In genomic region chrX:70133303-70134115, GRCh38 we compare ENCODE assay signal across 8 cellular contexts. TPM values are rescaled to one million over a fixed set of nuclear protein-coding genes. Genes with fewer than 3 reads are reported as not detected.
DNase-seq lines count a peak whose midpoint lies in the region; ATAC-seq and TF ChIP-seq lines count a peak whose summit lies in the region.

Gene IGBP1, plus strand, starts transcription at chrX:70133447. Its CDS starts 501 bp downstream, at chrX:70133948.

- peak; percentile 73 to 76 for DNase-seq in AML-193 (lab: John Stamatoyannopoulos, UW)
- DNase-seq in NCI-H446 (lab: John Stamatoyannopoulos, UW), result peak; percentile 63 to 79
- peak; percentile 60 for DNase-seq in activated CD4-positive, CD25-positive, alpha-beta regulatory T cell treated with anti-CD3 and anti-CD28 coated beads, Interleukin-2, amount 50 U/mL, for 72 hours
- DNase-seq in cerebellum (ENCODE audit: low spot score), result peak; percentile 80
- peak; percentile 61 for DNase-seq in kidney epithelial cell (ENCODE audit: low read depth)
- peak; percentile 44 to 58 for DNase-seq in stimulated activated CD4-positive, alpha-beta T cell treated with anti-CD3 and anti-CD28 coated beads, Interleukin-15, amount 100 ng/mL, for 48 hours (ENCODE audit: low read depth in 2 of 2)

- H3K4me3 ChIP-seq in kidney epithelial cell (ENCODE audit: low read depth, low read length), result peak within 1 kb of the TSS; percentile 86

- no peaks in the 10 kb centered on the region for H3K36me3 ChIP-seq in kidney epithelial cell (ENCODE audit: control insufficient read depth, insufficient read depth, low read length)

- no peaks in the 10 kb centered on the region for H3K27me3 ChIP-seq in kidney epithelial cell (ENCODE audit: control insufficient read depth, insufficient read depth, low read length)

- peak; percentile 67 for TF ChIP-seq CTCF in kidney epithelial cell (IDR thresholded peaks at IDR 0.05; ENCODE audit: insufficient read depth, low read length, poor library complexity, severe bottlenecking)

- ATAC-seq in GM19035 (IDR thresholded peaks at IDR 0.05; ENCODE audit: unreplicated experiment), result peak; percentile 85
- ATAC-seq in HG03354 (IDR thresholded peaks at IDR 0.05; ENCODE audit: poor library complexity, severe bottlenecking, unreplicated experiment), result peak; percentile 86

RNA-seq across cellular contexts. Expression of gene IGBP1, which starts in this region (rescaled TPM):
- 41.1 TPM for total RNA-seq in cerebellum
- total RNA-seq in kidney epithelial cell, result 54.7 and 64.2 TPM in 2 replicates

Comparison
In these comparisons a context has a peak if more than half of its experiments do, and no peak if none do; other contexts are left out.
1. Peak in every context shown above with its lines: DNase-seq, ATAC-seq and H3K4me3 ChIP-seq.